Comparison of ENCODE assay signal across 29 cellular contexts in genomic region chr10:131269776-131270460, GRCh38. TPM values are rescaled to one million over a fixed set of nuclear protein-coding genes. Genes with fewer than 3 reads are reported as not detected.
DNase-seq lines count a peak whose midpoint lies in the region; ATAC-seq and TF ChIP-seq lines count a peak whose summit lies in the region.
"Had no signal": no experiment of that assay in that cellular context is flagged by ENCODE, and none has a peak within 500 bp of the region (broad histone marks: within the 10 kb centered on the region; RNA-seq: fewer than 3 reads in every experiment).

No MANE protein-coding gene starts in this region.

- TF ChIP-seq POLR2A in thyroid gland (IDR thresholded peaks at IDR 0.05) = no peak

- no peaks in the 10 kb centered on the region for H3K36me3 ChIP-seq in thyroid gland
- H3K36me3 ChIP-seq: brain microvascular endothelial cell, MG63 had no signal

- no peak overlapping the region for H3K4me3 ChIP-seq in coronary artery
- no peak overlapping the region for H3K4me3 ChIP-seq in thyroid gland (replicated peaks in 1 of 3)
- H3K4me3 ChIP-seq: MG63, skin epidermis had no signal

- WGBS in thyroid gland, 2 donors = 45 to 47% methylated on average over 17 of the region's 17 CpGs

- H3K9me3 ChIP-seq in thyroid gland = no peaks in the 10 kb centered on the region
- H3K9me3 ChIP-seq: MG63 had no signal

- no peak overlapping the region for H3K27ac ChIP-seq in coronary artery
- no peak overlapping the region for H3K27ac ChIP-seq in thyroid gland
- H3K27ac ChIP-seq: brain microvascular endothelial cell, KMS-11, parathyroid adenoma, skin epidermis had no signal

- H3K27me3 ChIP-seq in thyroid gland = no peaks in the 10 kb centered on the region
- H3K27me3 ChIP-seq: brain microvascular endothelial cell, MG63 had no signal

- no peak for ATAC-seq in HG03139 (IDR thresholded peaks at IDR 0.05; ENCODE audit: unreplicated experiment)
- no peak for ATAC-seq in GM21447 (IDR thresholded peaks at IDR 0.05; ENCODE audit: unreplicated experiment)
- ATAC-seq: left lobe of liver; stimulated activated naive CD8-positive, alpha-beta T cell treated with anti-CD3 and anti-CD28 coated beads, Interleukin-15, Interleukin-2, amounts not matched to agents 100 U/mL and 50 U/mL, for 24 hours had no signal

- peaks cover 9 to 24% of the 10 kb centered on the region in 2 donors for H3K4me1 ChIP-seq in thyroid gland
- H3K4me1 ChIP-seq: parathyroid adenoma had no signal

- peak; percentile 17 for DNase-seq in NCI-H2196 (lab: John Stamatoyannopoulos, UW; ENCODE audit: unreplicated experiment)
- no peak for DNase-seq in NCI-H2196 treated with DMSO at 0.1 percent for 48 hours (lab: John Stamatoyannopoulos, UW; ENCODE audit: unreplicated experiment)
- peak; percentile 50 for DNase-seq in NCI-H2171 (lab: John Stamatoyannopoulos, UW)
- DNase-seq in coronary artery (ENCODE audit: low spot score) = peak; percentile 31
- peak; percentile 60 to 74 for DNase-seq in thyroid gland
- DNase-seq in activated CD4-positive, alpha-beta T cell treated with anti-CD3 and anti-CD28 coated beads, Interleukin-2, amount 50 U/mL, for 1 hour = no peak
- DNase-seq: activated CD4-positive, alpha-beta memory T cell treated with anti-CD3 and anti-CD28 coated beads for 36 hours; activated CD4-positive, CD25-positive, alpha-beta regulatory T cell treated with anti-CD3 and anti-CD28 coated beads, Interleukin-2, amount 50 U/mL, for 72 hours; activated CD8-positive, alpha-beta memory T cell treated with anti-CD3 and anti-CD28 coated beads, Interleukin-2, amount 50 U/mL, for 48 hours; activated naive CD4-positive, alpha-beta T cell treated with anti-CD3 and anti-CD28 coated beads, Interleukin-2, amount 10 ng/mL, durations not matched to agents 7 days and 5 days; amniotic stem cell; brain microvascular endothelial cell; CD4-positive, CD25-positive, alpha-beta regulatory T cell; effector CD4-positive, alpha-beta T cell; immature natural killer cell; MG63; NCI-H2107; NCI-H524 treated with DMSO at 0.1 percent for 48 hours; SHP77 treated with DMSO at 0.1 percent for 48 hours; stimulated activated CD4-positive, alpha-beta T cell treated with anti-CD3 and anti-CD28 coated beads, Interleukin-1b, Interleukin-23, amount 100 ng/mL, for 48 hours; stimulated activated naive CD8-positive, alpha-beta T cell treated with anti-CD3 and anti-CD28 coated beads, Interleukin-15, Interleukin-2, amounts not matched to agents 100 U/mL and 50 U/mL, for 24 hours had no signal

- intact Hi-C loops in thyroid gland (cut with DNase I) = no loop called here

- TF ChIP-seq CTCF in coronary artery (IDR thresholded peaks at IDR 0.05) (no peak), thyroid gland (IDR thresholded peaks at IDR 0.05) (no peak)

RNA-seq across cellular contexts. Expression of gene TCERG1L, which starts 41.6 kb away (rescaled TPM):
- total RNA-seq in thyroid gland = 10 to 100 TPM in 2 of 4 donors, 1 to 10 TPM in 2; 4.3 to 23.6 (median 8.2) TPM
- total RNA-seq: activated CD4-positive, alpha-beta memory T cell treated with anti-CD3 and anti-CD28 coated beads for 36 hours; CD4-positive, CD25-positive, alpha-beta regulatory T cell; epithelial cell of proximal tubule; H4 had no signal

Comparison
In these comparisons a context has a peak if more than half of its experiments do, and no peak if none do; other contexts are left out.
1. DNase-seq: peak in NCI-H2196 (single experiment), NCI-H2171 (single experiment), coronary artery (single experiment) and thyroid gland (2 of 2); none in NCI-H2196 treated with DMSO at 0.1 percent for 48 hours (single experiment) and activated CD4-positive, alpha-beta T cell treated with anti-CD3 and anti-CD28 coated beads, Interleukin-2, amount 50 U/mL, for 1 hour (single experiment).